In the genomic region with DNA sequence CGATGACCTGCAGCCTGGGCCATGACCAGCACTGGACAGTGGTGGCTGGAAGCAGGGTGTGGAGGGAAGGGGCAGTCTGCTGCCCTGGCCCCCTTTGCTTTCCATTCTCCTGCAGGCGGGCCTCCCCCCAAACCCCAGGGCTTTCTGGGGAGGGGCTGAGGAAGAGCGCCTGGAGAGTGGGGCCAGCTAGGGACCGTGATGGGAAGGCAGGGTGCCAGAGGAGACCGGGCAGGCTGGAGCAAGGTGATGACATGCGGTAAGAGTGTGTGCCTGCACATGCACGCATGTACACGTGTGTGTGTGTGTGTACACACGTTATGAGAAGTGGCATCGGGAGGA, we compare ENCODE assay signal across 18 cellular contexts. TPM values are rescaled to one million over a fixed set of nuclear protein-coding genes. Genes with fewer than 3 reads are reported as not detected.
DNase-seq lines count a peak whose midpoint lies in the region; ATAC-seq and TF ChIP-seq lines count a peak whose summit lies in the region.
"Had no signal": no experiment of that assay in that cellular context is flagged by ENCODE, and none has a peak within 500 bp of the region (broad histone marks: within the 10 kb centered on the region; RNA-seq: fewer than 3 reads in every experiment).

No MANE protein-coding gene starts in this region.

- H3K27ac ChIP-seq in BLaER1 (0 out of 2 replicates have a peak overlapping the region, but pooled peaks have one; percentile 18), caudate nucleus (ENCODE audit: low read depth, low read length) (peak overlapping the region; percentile 95), liver (ENCODE audit: low read depth in 1 of 2, low read length in 2 of 2) (peak overlapping the region; percentile 93 to 95), spleen (peak overlapping the region in 6 of 8 donors; percentile 13 to 85 (median 50))
- H3K27ac ChIP-seq in CD8-positive, alpha-beta T cell (ENCODE audit: low read depth, low read length): no peak overlapping the region

- H3K4me1 Mint-ChIP-seq in CD8-positive, alpha-beta T cell (ENCODE audit: low read depth): no peaks in the 10 kb centered on the region

- no peak overlapping the region for H3K4me3 Mint-ChIP-seq in CD8-positive, alpha-beta T cell

- H3K4me1 ChIP-seq in BLaER1 (peaks cover 4% of the 10 kb centered on the region), liver (ENCODE audit: control insufficient read depth in 4 of 4, insufficient read depth in 4 of 4, low read length in 3 of 4) (peaks cover 31 to 81% (median 65%) of the 10 kb centered on the region in 4 donors), spleen (peaks cover 3 to 99% (median 54%) of the 10 kb centered on the region in 6 donors)
- H3K4me1 ChIP-seq in CD8-positive, alpha-beta T cell (ENCODE audit: insufficient read depth, low read length): no peaks in the 10 kb centered on the region

- no peak overlapping the region for H3K4me2 ChIP-seq in BLaER1

- POLR2A ChIA-PET in CD8-positive, alpha-beta T cell (lab: Charles Lee): no interaction called here

- H3K9me3 ChIP-seq in BLaER1 (no peaks in the 10 kb centered on the region), liver (ENCODE audit: control insufficient read depth in 4 of 4, low read length in 3 of 4) (no peaks in the 10 kb centered on the region), spleen (no peaks in the 10 kb centered on the region)
- H3K9me3 ChIP-seq in CD8-positive, alpha-beta T cell (ENCODE audit: low read length): no peaks in the 10 kb centered on the region
- H3K9me3 ChIP-seq: ascending aorta had no signal

- no peaks in the 10 kb centered on the region for H3K27me3 ChIP-seq in BLaER1
- no peaks in the 10 kb centered on the region for H3K27me3 ChIP-seq in liver (ENCODE audit: control insufficient read depth in 4 of 4, insufficient read depth in 4 of 4, low read length in 3 of 4)
- H3K27me3 ChIP-seq in spleen (replicated peaks in 1 of 7): no peaks in the 10 kb centered on the region
- H3K27me3 ChIP-seq in CD8-positive, alpha-beta T cell (ENCODE audit: insufficient read depth, low read length): no peaks in the 10 kb centered on the region
- H3K27me3 ChIP-seq: ascending aorta had no signal

- WGBS in liver: 57% methylated on average over 10 of the region's 10 CpGs
- WGBS in spleen, 5 donors: 77 to 88% (median 81%) methylated on average over 10 of the region's 10 CpGs

- TF ChIP-seq CTCF in liver (IDR thresholded peaks at IDR 0.05; ENCODE audit: low read depth, low read length, missing input control) (no peak), spleen (IDR thresholded peaks at IDR 0.05 in 8 of 11, conservative IDR thresholded peaks at IDR 0.05 in 3 of 11) (no peak)
- TF ChIP-seq CTCF in CD8-positive, alpha-beta T cell (IDR thresholded peaks at IDR 0.05): no peak

- no peak overlapping the region for H3K4me3 ChIP-seq in BLaER1
- H3K4me3 ChIP-seq in liver (ENCODE audit: low read depth in 1 of 3, low read length in 3 of 3): no peak overlapping the region
- H3K4me3 ChIP-seq in spleen: no peak overlapping the region
- H3K4me3 ChIP-seq in CD8-positive, alpha-beta T cell (ENCODE audit: low read depth, low read length): no peak overlapping the region

- peaks cover 42% of the 10 kb centered on the region for H4K20me1 ChIP-seq in BLaER1

- H3K9ac ChIP-seq in BLaER1 (no peak overlapping the region), liver (ENCODE audit: low read depth in 1 of 2, low read length in 2 of 2) (no peak overlapping the region)

- H3K27ac Mint-ChIP-seq in CD8-positive, alpha-beta T cell: no peak overlapping the region

- H3K27me3 Mint-ChIP-seq in CD8-positive, alpha-beta T cell (ENCODE audit: low read depth): no peaks in the 10 kb centered on the region

- CTCF ChIA-PET in CD8-positive, alpha-beta T cell (lab: Charles Lee): no interaction called here

- H3K36me3 ChIP-seq in BLaER1 (peaks cover 31% of the 10 kb centered on the region), liver (ENCODE audit: control insufficient read depth in 4 of 4, insufficient read depth in 3 of 4, low read depth in 1 of 4, low read length in 3 of 4) (peaks cover 0 to 19% (median 4%) of the 10 kb centered on the region in 4 donors), spleen (peaks cover 0 to 30% (median 0%) of the 10 kb centered on the region in 6 donors)
- no peaks in the 10 kb centered on the region for H3K36me3 ChIP-seq in CD8-positive, alpha-beta T cell (ENCODE audit: insufficient read depth, low read length)
- H3K36me3 ChIP-seq: ascending aorta had no signal

- ATAC-seq in HG03135 (IDR thresholded peaks at IDR 0.05; ENCODE audit: unreplicated experiment): no peak
- ATAC-seq in CD8-positive, alpha-beta T cell: no peak
- ATAC-seq in activated CD4-positive, CD25-positive, alpha-beta regulatory T cell treated with anti-CD3 and anti-CD28 coated beads, Interleukin-2, amount 50 U/mL, for 24 hours: no peak

- no peaks in the 10 kb centered on the region for H3K9me3 Mint-ChIP-seq in CD8-positive, alpha-beta T cell

- intact Hi-C loops in spleen (cut with DNase I; ENCODE audit: low total_unique reads): no loop called here
- intact Hi-C loops in CD8-positive, alpha-beta T cell (cut with DNase I, micrococcal nuclease): no loop called here

- no peaks in the 10 kb centered on the region for H3K36me3 Mint-ChIP-seq in CD8-positive, alpha-beta T cell

- no peak for DNase-seq in caudate nucleus (lab: John Stamatoyannopoulos, UW)
- no peak for DNase-seq in spleen
- no peak for DNase-seq in T-helper 9 cell
- DNase-seq in CD8-positive, alpha-beta T cell: no peak
- DNase-seq: activated naive CD4-positive, alpha-beta T cell treated with Interleukin-2 at 50 U/mL for 16 hours; GOT3; mesendoderm; NCI-H1436; NCI-H526 treated with DMSO at 0.1 percent for 48 hours; OCI-M1; T-helper 1 cell; trophoblast cell had no signal

- no peak for TF ChIP-seq POLR2A in spleen (IDR thresholded peaks at IDR 0.05)

- TF ChIP-seq RAD21 in liver (IDR thresholded peaks at IDR 0.05): no peak

TF ChIP-seq in liver, 16 proteins besides CTCF, POLR2A, EP300 and RAD21:
- TF ChIP-seq RXRA (IDR thresholded peaks at IDR 0.05) (no peak), HNF4G (IDR thresholded peaks at IDR 0.05) (no peak), TAF1 (conservative IDR thresholded peaks at IDR 0.05) (no peak), HNF4A (conservative IDR thresholded peaks at IDR 0.05) (no peak), GABPA (IDR thresholded peaks at IDR 0.05 in 1 of 2, conservative IDR thresholded peaks at IDR 0.05 in 1 of 2) (no peak), JUND (IDR thresholded peaks at IDR 0.05) (no peak), NR2F2 (IDR thresholded peaks at IDR 0.05) (no peak), YY1 (IDR thresholded peaks at IDR 0.05) (no peak), SP1 (IDR thresholded peaks at IDR 0.05) (no peak), FOXA2 (IDR thresholded peaks at IDR 0.05) (no peak), EGR1 (IDR thresholded peaks at IDR 0.05; ENCODE audit: low read depth in 2 of 2) (no peak)
- TF ChIP-seq, protein P1, sequence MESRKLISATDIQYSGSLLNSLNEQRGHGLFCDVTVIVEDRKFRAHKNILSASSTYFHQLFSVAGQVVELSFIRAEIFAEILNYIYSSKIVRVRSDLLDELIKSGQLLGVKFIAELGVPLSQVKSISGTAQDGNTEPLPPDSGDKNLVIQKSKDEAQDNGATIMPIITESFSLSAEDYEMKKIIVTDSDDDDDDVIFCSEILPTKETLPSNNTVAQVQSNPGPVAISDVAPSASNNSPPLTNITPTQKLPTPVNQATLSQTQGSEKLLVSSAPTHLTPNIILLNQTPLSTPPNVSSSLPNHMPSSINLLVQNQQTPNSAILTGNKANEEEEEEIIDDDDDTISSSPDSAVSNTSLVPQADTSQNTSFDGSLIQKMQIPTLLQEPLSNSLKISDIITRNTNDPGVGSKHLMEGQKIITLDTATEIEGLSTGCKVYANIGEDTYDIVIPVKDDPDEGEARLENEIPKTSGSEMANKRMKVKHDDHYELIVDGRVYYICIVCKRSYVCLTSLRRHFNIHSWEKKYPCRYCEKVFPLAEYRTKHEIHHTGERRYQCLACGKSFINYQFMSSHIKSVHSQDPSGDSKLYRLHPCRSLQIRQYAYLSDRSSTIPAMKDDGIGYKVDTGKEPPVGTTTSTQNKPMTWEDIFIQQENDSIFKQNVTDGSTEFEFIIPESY (IDR thresholded peaks at IDR 0.05): no peak
- TF ChIP-seq, protein P2, sequence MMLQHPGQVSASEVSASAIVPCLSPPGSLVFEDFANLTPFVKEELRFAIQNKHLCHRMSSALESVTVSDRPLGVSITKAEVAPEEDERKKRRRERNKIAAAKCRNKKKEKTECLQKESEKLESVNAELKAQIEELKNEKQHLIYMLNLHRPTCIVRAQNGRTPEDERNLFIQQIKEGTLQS (IDR thresholded peaks at IDR 0.05): no peak
- TF ChIP-seq, protein P3, sequence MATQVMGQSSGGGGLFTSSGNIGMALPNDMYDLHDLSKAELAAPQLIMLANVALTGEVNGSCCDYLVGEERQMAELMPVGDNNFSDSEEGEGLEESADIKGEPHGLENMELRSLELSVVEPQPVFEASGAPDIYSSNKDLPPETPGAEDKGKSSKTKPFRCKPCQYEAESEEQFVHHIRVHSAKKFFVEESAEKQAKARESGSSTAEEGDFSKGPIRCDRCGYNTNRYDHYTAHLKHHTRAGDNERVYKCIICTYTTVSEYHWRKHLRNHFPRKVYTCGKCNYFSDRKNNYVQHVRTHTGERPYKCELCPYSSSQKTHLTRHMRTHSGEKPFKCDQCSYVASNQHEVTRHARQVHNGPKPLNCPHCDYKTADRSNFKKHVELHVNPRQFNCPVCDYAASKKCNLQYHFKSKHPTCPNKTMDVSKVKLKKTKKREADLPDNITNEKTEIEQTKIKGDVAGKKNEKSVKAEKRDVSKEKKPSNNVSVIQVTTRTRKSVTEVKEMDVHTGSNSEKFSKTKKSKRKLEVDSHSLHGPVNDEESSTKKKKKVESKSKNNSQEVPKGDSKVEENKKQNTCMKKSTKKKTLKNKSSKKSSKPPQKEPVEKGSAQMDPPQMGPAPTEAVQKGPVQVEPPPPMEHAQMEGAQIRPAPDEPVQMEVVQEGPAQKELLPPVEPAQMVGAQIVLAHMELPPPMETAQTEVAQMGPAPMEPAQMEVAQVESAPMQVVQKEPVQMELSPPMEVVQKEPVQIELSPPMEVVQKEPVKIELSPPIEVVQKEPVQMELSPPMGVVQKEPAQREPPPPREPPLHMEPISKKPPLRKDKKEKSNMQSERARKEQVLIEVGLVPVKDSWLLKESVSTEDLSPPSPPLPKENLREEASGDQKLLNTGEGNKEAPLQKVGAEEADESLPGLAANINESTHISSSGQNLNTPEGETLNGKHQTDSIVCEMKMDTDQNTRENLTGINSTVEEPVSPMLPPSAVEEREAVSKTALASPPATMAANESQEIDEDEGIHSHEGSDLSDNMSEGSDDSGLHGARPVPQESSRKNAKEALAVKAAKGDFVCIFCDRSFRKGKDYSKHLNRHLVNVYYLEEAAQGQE (IDR thresholded peaks at IDR 0.05): no peak

RNA-seq across cellular contexts. Expression of a gene that starts 7.8 kb away (rescaled TPM):
- total RNA-seq in liver: 10 to 100 TPM; 15.0 to 89.4 TPM
- polyA plus RNA-seq in liver: 100 to 1,000 TPM in 1 of 2 donors, 10 to 100 TPM in 1; 74.6 to 151 TPM
- 100 to 1,000 TPM in 1 of 7 donors, 10 to 100 TPM in 6; 28.3 to 148 (median 82.6) TPM for total RNA-seq in spleen
- polyA plus RNA-seq in spleen: 10 to 100 TPM; 10.6 to 44.1 (median 20.5) TPM
- 1 to 10 TPM; 5.5 to 6.5 TPM for total RNA-seq in CD8-positive, alpha-beta T cell

RNA-seq across cellular contexts. Expression of a gene that starts 21.3 kb away (rescaled TPM):
- total RNA-seq in liver (not detected), spleen (under 1 TPM in 3 of 7 donors, not detected in 4; 0.22 to 0.27 (median 0.26) TPM)
- polyA plus RNA-seq in liver (not detected), spleen (under 1 TPM; 0.04 to 0.16 (median 0.05) TPM)
- not detected for total RNA-seq in CD8-positive, alpha-beta T cell
- total RNA-seq: ascending aorta had no signal
- polyA plus RNA-seq: neural cell had no signal
